25 cellular contexts compared by ENCODE assay signal in the genomic region with DNA sequence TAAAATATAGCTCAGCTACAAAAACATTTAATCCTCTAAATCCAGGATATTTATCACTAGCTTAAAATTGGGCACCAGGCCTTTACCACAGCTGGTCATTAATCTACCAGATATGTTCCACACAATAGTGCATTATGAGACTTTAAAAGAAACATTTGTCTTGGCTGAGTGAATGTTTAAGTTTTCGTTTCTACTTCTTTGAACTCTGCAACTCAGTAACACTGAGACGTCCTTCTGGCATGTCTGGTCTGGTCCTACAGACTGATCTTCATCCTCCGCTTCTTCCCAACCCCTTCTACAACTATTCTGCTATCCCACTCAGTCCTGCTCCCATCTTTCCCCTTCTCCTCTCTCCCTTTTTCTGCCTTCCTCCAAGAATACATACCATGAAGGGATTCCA.
"Had no signal": no experiment of that assay in that cellular context is flagged by ENCODE, and none has a peak within 500 bp of the region (broad histone marks: within the 10 kb centered on the region; RNA-seq: fewer than 3 reads in every experiment).

No MANE protein-coding gene starts in this region.

- ATAC-seq: activated CD8-positive, alpha-beta memory T cell treated with anti-CD3 and anti-CD28 coated beads, Interleukin-2, amount 10 ng/mL, durations not matched to agents 7 days and 5 days; activated CD8-positive, alpha-beta T cell treated with anti-CD3 and anti-CD28 coated beads for 36 hours; body of pancreas; foreskin keratinocyte; left lobe of liver; natural killer cell had no signal

- H3K4me2 ChIP-seq: hepatocyte had no signal

- H3K4me3 ChIP-seq: body of pancreas, cardiac muscle cell, hepatocyte, sigmoid colon, spleen, tibial artery had no signal

- H3K9me3 Mint-ChIP-seq: activated CD4-positive, alpha-beta T cell treated with anti-CD3 and anti-CD28 coated beads, Interleukin-2, amount 10 ng/mL, durations not matched to agents 24 days and 14 days; activated CD8-positive, alpha-beta T cell treated with anti-CD3 and anti-CD28 coated beads for 36 hours; activated T-helper 1 cell treated with anti-CD3 and anti-CD28 coated beads, Interleukin-12 subunit alpha, Interleukin-12 subunit beta, Interleukin-2, Interleukin-4 antibody, amounts not matched to agents 30 ng/mL and 10 ng/mL and 1 ng/mL, durations not matched to agents 14 hours and 24 hours and 36 hours; T-helper 1 cell treated with Interleukin-12 subunit alpha and Interleukin-12 subunit beta and Interleukin-4 antibody, amounts not matched to agents 30 μg/mL and 1 μg/mL, for 36 hours had no signal

- H3K27ac ChIP-seq: body of pancreas, foreskin keratinocyte, hepatocyte, parathyroid adenoma, sigmoid colon, spleen, tibial artery had no signal

- H3K4me3 Mint-ChIP-seq: activated CD4-positive, alpha-beta T cell treated with anti-CD3 and anti-CD28 coated beads, Interleukin-2, amount 10 ng/mL, durations not matched to agents 24 days and 14 days; activated CD8-positive, alpha-beta memory T cell treated with anti-CD3 and anti-CD28 coated beads, Interleukin-2, amount 10 ng/mL, durations not matched to agents 7 days and 5 days; activated CD8-positive, alpha-beta T cell treated with anti-CD3 and anti-CD28 coated beads for 36 hours; activated naive CD4-positive, alpha-beta T cell treated with anti-CD3 and anti-CD28 coated beads, Interleukin-2, amount 50 U/mL, for 24 hours; activated T-helper 1 cell treated with anti-CD3 and anti-CD28 coated beads, Interleukin-12 subunit alpha, Interleukin-12 subunit beta, Interleukin-2, Interleukin-4 antibody, amounts not matched to agents 30 ng/mL and 10 ng/mL and 1 ng/mL, durations not matched to agents 14 hours and 24 hours and 36 hours; immature natural killer cell; natural killer cell; T-helper 1 cell treated with Interleukin-12 subunit alpha and Interleukin-12 subunit beta and Interleukin-4 antibody, amounts not matched to agents 30 μg/mL and 1 μg/mL, for 36 hours had no signal

- H3K4me1 ChIP-seq: body of pancreas, foreskin keratinocyte, parathyroid adenoma, spleen, tibial artery had no signal

- H3K4me1 Mint-ChIP-seq: activated CD4-positive, alpha-beta T cell treated with anti-CD3 and anti-CD28 coated beads, Interleukin-2, amount 10 ng/mL, durations not matched to agents 24 days and 14 days; activated CD8-positive, alpha-beta memory T cell treated with anti-CD3 and anti-CD28 coated beads, Interleukin-2, amount 10 ng/mL, durations not matched to agents 7 days and 5 days; activated naive CD4-positive, alpha-beta T cell treated with anti-CD3 and anti-CD28 coated beads, Interleukin-2, amount 50 U/mL, for 24 hours; immature natural killer cell; natural killer cell had no signal

- H3K9me3 ChIP-seq: body of pancreas, sigmoid colon, spleen, tibial artery had no signal

- DNase-seq: activated CD4-positive, alpha-beta T cell treated with anti-CD3 and anti-CD28 coated beads, Interleukin-2, amount 10 ng/mL, durations not matched to agents 24 days and 14 days; activated CD8-positive, alpha-beta memory T cell treated with anti-CD3 and anti-CD28 coated beads, Interleukin-2, amount 10 ng/mL, durations not matched to agents 7 days and 5 days; activated CD8-positive, alpha-beta T cell treated with anti-CD3 and anti-CD28 coated beads for 36 hours; activated gamma-delta T cell treated with Interleukin-2 at 50 U/mL for 16 hours; activated T-cell treated with anti-CD3 and anti-CD28 coated beads for 4 hours; body of pancreas; effector CD4-positive, alpha-beta T cell; foreskin keratinocyte; glutamatergic neuron; immature natural killer cell; midbrain; natural killer cell; sigmoid colon; spleen; stimulated activated CD4-positive, alpha-beta T cell treated with anti-CD3 and anti-CD28 coated beads, Interleukin-4, amount 100 ng/mL, for 1 hour; stimulated activated naive CD4-positive, alpha-beta T cell treated with Interleukin-2 at 50 U/mL for 16 hours; tibial artery had no signal

- H2AFZ ChIP-seq: hepatocyte, parathyroid adenoma had no signal

- H3K27me3 ChIP-seq: body of pancreas, cardiac muscle cell, foreskin keratinocyte, hepatocyte, sigmoid colon, spleen, tibial artery had no signal

- H3K27me3 Mint-ChIP-seq: activated CD4-positive, alpha-beta T cell treated with anti-CD3 and anti-CD28 coated beads, Interleukin-2, amount 10 ng/mL, durations not matched to agents 24 days and 14 days; activated CD8-positive, alpha-beta memory T cell treated with anti-CD3 and anti-CD28 coated beads, Interleukin-2, amount 10 ng/mL, durations not matched to agents 7 days and 5 days; activated CD8-positive, alpha-beta T cell treated with anti-CD3 and anti-CD28 coated beads for 36 hours; activated naive CD4-positive, alpha-beta T cell treated with anti-CD3 and anti-CD28 coated beads, Interleukin-2, amount 50 U/mL, for 24 hours had no signal

- H3K79me2 ChIP-seq: hepatocyte, parathyroid adenoma had no signal

- H3K9ac ChIP-seq: parathyroid adenoma had no signal

- H3K36me3 ChIP-seq: cardiac muscle cell, sigmoid colon, spleen, tibial artery had no signal

- FAIRE-seq: endometrium had no signal

- H3K36me3 Mint-ChIP-seq: activated CD8-positive, alpha-beta memory T cell treated with anti-CD3 and anti-CD28 coated beads, Interleukin-2, amount 10 ng/mL, durations not matched to agents 7 days and 5 days; activated naive CD4-positive, alpha-beta T cell treated with anti-CD3 and anti-CD28 coated beads, Interleukin-2, amount 50 U/mL, for 24 hours; natural killer cell had no signal

- H3K27ac Mint-ChIP-seq: activated CD4-positive, alpha-beta T cell treated with anti-CD3 and anti-CD28 coated beads, Interleukin-2, amount 10 ng/mL, durations not matched to agents 24 days and 14 days; activated CD8-positive, alpha-beta memory T cell treated with anti-CD3 and anti-CD28 coated beads, Interleukin-2, amount 10 ng/mL, durations not matched to agents 7 days and 5 days; activated CD8-positive, alpha-beta T cell treated with anti-CD3 and anti-CD28 coated beads for 36 hours; activated naive CD4-positive, alpha-beta T cell treated with anti-CD3 and anti-CD28 coated beads, Interleukin-2, amount 50 U/mL, for 24 hours; activated T-helper 1 cell treated with anti-CD3 and anti-CD28 coated beads, Interleukin-12 subunit alpha, Interleukin-12 subunit beta, Interleukin-2, Interleukin-4 antibody, amounts not matched to agents 30 ng/mL and 10 ng/mL and 1 ng/mL, durations not matched to agents 14 hours and 24 hours and 36 hours; immature natural killer cell; natural killer cell; T-helper 1 cell treated with Interleukin-12 subunit alpha and Interleukin-12 subunit beta and Interleukin-4 antibody, amounts not matched to agents 30 μg/mL and 1 μg/mL, for 36 hours had no signal
